Comparison of ENCODE assay signal across 1 cellular context in the genomic region with DNA sequence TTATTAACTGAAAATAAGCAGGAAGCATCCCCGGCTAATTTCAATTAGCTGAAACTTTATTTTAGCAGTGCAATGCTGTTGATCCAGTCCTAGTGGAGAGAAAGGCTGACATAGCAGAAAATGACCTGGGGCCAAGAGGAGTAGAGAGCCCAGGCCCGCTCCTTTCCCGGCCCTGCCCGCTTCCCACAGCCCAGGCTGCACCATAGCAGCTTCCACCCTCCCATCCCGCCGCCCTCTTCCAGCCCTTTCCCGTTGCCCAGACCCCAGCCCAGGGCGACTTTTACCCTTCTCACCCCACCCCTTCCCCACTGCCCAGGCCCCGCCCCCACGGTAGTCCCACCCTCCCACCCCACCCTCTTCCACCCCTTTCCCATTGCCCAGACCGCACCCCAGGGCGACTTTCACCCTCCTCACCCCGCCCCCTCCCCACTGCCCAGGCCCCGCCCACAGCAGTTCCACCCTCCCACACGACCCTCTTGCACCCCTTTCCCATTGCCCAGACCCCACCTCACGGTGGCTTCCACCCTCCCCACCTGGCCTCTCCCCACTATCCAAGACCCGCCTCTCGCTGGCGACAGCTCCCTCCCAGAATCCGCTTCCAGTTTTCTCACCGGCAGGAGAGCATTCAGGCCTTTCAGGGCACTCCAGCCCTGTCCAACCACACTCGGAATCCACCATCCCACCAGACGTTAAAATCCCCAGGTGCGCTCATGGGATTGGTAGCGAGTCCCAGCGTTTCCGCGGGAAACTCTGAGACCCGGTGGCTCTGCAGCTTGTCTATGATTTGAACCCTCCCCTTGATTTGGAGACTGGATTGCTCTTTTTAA.
TF ChIP-seq lines count a peak whose summit lies in the region.

No MANE protein-coding gene starts in this region.

TF ChIP-seq in WTC11, 78 proteins besides CTCF, POLR2A, EP300 and RAD21:
- TF ChIP-seq, protein P1, sequence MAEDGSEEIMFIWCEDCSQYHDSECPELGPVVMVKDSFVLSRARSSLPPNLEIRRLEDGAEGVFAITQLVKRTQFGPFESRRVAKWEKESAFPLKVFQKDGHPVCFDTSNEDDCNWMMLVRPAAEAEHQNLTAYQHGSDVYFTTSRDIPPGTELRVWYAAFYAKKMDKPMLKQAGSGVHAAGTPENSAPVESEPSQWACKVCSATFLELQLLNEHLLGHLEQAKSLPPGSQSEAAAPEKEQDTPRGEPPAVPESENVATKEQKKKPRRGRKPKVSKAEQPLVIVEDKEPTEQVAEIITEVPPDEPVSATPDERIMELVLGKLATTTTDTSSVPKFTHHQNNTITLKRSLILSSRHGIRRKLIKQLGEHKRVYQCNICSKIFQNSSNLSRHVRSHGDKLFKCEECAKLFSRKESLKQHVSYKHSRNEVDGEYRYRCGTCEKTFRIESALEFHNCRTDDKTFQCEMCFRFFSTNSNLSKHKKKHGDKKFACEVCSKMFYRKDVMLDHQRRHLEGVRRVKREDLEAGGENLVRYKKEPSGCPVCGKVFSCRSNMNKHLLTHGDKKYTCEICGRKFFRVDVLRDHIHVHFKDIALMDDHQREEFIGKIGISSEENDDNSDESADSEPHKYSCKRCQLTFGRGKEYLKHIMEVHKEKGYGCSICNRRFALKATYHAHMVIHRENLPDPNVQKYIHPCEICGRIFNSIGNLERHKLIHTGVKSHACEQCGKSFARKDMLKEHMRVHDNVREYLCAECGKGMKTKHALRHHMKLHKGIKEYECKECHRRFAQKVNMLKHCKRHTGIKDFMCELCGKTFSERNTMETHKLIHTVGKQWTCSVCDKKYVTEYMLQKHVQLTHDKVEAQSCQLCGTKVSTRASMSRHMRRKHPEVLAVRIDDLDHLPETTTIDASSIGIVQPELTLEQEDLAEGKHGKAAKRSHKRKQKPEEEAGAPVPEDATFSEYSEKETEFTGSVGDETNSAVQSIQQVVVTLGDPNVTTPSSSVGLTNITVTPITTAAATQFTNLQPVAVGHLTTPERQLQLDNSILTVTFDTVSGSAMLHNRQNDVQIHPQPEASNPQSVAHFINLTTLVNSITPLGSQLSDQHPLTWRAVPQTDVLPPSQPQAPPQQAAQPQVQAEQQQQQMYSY (CRISPR knock-in tag; IDR thresholded peaks at IDR 0.05): peak; percentile 89
- TF ChIP-seq SP1 (CRISPR knock-in tag; conservative IDR thresholded peaks at IDR 0.05): no peak
- 0 out of 2 replicates have a peak, but pooled peaks have one; percentile 22 for TF ChIP-seq ZNF219 (CRISPR knock-in tag; IDR thresholded peaks at IDR 0.05; ENCODE audit: borderline replicate concordance)
- TF ChIP-seq TEAD1 (CRISPR knock-in tag; IDR thresholded peaks at IDR 0.05): 0 out of 2 replicates have a peak, but pooled peaks have one; percentile 19
- no peak for TF ChIP-seq ATF1 (CRISPR knock-in tag; IDR thresholded peaks at IDR 0.05)
